Comparison of ENCODE assay signal across 12 cellular contexts in the genomic region with DNA sequence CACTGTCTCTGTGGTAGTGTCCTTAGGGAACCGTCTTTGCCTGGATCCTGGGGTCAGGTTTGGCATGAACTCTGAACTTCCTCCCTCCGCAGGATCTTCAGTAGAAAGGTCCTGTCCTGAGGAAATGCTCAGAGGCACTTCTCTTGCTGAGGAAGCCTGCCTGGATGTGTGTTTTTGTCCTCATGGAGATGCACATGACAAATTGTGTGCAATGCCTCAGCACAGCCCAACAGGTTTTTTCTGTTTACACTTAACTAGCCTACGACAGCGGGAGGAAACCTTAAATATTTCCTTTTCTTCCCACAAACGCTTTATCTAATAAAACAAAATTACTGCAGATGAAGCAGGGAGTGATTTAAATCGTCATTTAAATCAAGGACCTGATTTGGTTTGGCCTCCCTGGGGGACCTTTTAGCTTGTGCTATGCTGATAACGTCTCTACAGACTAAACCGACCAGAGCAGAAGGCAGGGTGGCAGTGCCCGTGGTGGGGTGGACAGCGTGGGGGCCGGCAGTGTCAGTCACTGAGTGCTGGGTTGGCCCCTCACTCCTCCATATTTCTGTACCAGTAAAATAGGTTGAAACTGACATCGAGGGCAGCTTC. TPM values are rescaled to one million over a fixed set of nuclear protein-coding genes. Genes with fewer than 3 reads are reported as not detected.
A peak's percentile ranks its signal among the peaks of the same experiment; 100 is the strongest.
DNase-seq lines count a peak whose midpoint lies in the region; ATAC-seq and TF ChIP-seq lines count a peak whose summit lies in the region.
"Had no signal": no experiment of that assay in that cellular context is flagged by ENCODE, and none has a peak within 500 bp of the region (broad histone marks: within the 10 kb centered on the region; RNA-seq: fewer than 3 reads in every experiment).

No MANE protein-coding gene starts in this region.

- H3K9me3 ChIP-seq in GM23248 (ENCODE audit: low read depth) = no peaks in the 10 kb centered on the region
- H3K9me3 ChIP-seq in heart left ventricle = no peaks in the 10 kb centered on the region
- H3K9me3 ChIP-seq: SJSA1 had no signal

- H3K4me2 ChIP-seq in GM23248 (ENCODE audit: unreplicated experiment) = peak overlapping the region; percentile 63

- TF ChIP-seq CTCF in WI38 (IDR thresholded peaks at IDR 0.05; ENCODE audit: low read depth, low read length) = no peak
- TF ChIP-seq CTCF in heart left ventricle (IDR thresholded peaks at IDR 0.05) = no peak

- peaks cover 100% of the 10 kb centered on the region for H3K79me2 ChIP-seq in GM23248 (ENCODE audit: insufficient read depth)

- H4K20me1 ChIP-seq in GM23248 (ENCODE audit: insufficient read depth) = peaks cover 8% of the 10 kb centered on the region; the same call in 1 of the 2 replicates

- H3K36me3 Mint-ChIP-seq in effector memory CD8-positive, alpha-beta T cell (ENCODE audit: insufficient read depth) = peaks cover 10% of the 10 kb centered on the region

- no peaks in the 10 kb centered on the region for H3K27me3 ChIP-seq in GM23248 (replicated peaks; ENCODE audit: insufficient read depth)
- H3K27me3 ChIP-seq in heart left ventricle = no peaks in the 10 kb centered on the region
- H3K27me3 ChIP-seq: SJSA1 had no signal

- no peaks in the 10 kb centered on the region for H3K9me2 ChIP-seq in GM23248 (ENCODE audit: insufficient read depth)

- in situ Hi-C loops in GM23248 (cut with MboI) = no loop called here

- H3F3A ChIP-seq in GM23248 (ENCODE audit: insufficient read depth) = peaks cover 67% of the 10 kb centered on the region

- 20 to 23% methylated on average over 12 of the region's 12 CpGs for WGBS in GM23248 (ENCODE audit: low coverage in 1 of 2, low lambda C conversion rate in 2 of 2, missing lambda C conversion rate in 2 of 2), 2 experiments
- 24 to 39% (median 32%) methylated on average over 12 of the region's 12 CpGs for WGBS in heart left ventricle, 4 donors

- H3K4me1 Mint-ChIP-seq in effector memory CD8-positive, alpha-beta T cell (ENCODE audit: low read depth in 2 of 2) = peaks cover 0 to 2% of the 10 kb centered on the region in 2 donors

- intact Hi-C loops in heart left ventricle (cut with DNase I) (loop anchor here in 1 of 10 donors (10.0 kb wide), 1 partner anchor 51 kb away; no protein-coding TSS in a partner anchor), sciatic nerve (cut with DNase I) (no loop called here)

- peak overlapping the region; percentile 66 for H3K27ac ChIP-seq in GM23248
- peak overlapping the region in 9 of 12 donors; percentile 3 to 72 (median 23) for H3K27ac ChIP-seq in heart left ventricle
- H3K27ac ChIP-seq: SJSA1 had no signal

- H3K4me3 Mint-ChIP-seq in effector memory CD8-positive, alpha-beta T cell = no peak overlapping the region

- H3K36me3 ChIP-seq in GM23248 (ENCODE audit: low read depth) (no peaks in the 10 kb centered on the region), heart left ventricle (no peaks in the 10 kb centered on the region)
- H3K36me3 ChIP-seq: SJSA1 had no signal

- no peak overlapping the region for H3K27ac Mint-ChIP-seq in effector memory CD8-positive, alpha-beta T cell

- H3K4me3 ChIP-seq in GM23248 (peak overlapping the region; percentile 46), WI38 (ENCODE audit: low read depth, low read length) (peak overlapping the region; percentile 34), heart left ventricle (peak overlapping the region in 7 of 12 donors; percentile 13 to 32 (median 21))
- H3K4me3 ChIP-seq: SJSA1 had no signal

- ATAC-seq in heart left ventricle (peak in 3 of 4 donors; percentile 18 to 59 (median 35)), sciatic nerve (peak; percentile 67), HG03095 (IDR thresholded peaks at IDR 0.05; ENCODE audit: unreplicated experiment) (no peak), HG03342 (IDR thresholded peaks at IDR 0.05; ENCODE audit: unreplicated experiment) (no peak)
- no peak for ATAC-seq in effector memory CD8-positive, alpha-beta T cell (replicated peaks)

- no peak overlapping the region for H2AFZ ChIP-seq in GM23248

- peak overlapping the region; percentile 61 for H3K9ac ChIP-seq in GM23248

- H3K27me3 Mint-ChIP-seq in effector memory CD8-positive, alpha-beta T cell = no peaks in the 10 kb centered on the region

- DNase-seq in GM23248 = peak; percentile 65
- DNase-seq in heart left ventricle = no peak
- DNase-seq in sciatic nerve (ENCODE audit: low spot score) = no peak
- no peak for DNase-seq in NK-92 (lab: John Stamatoyannopoulos, UW; ENCODE audit: unreplicated experiment)
- no peak for DNase-seq in effector memory CD8-positive, alpha-beta T cell
- DNase-seq: activated T-cell treated with anti-CD3 and anti-CD28 coated beads for 4 hours; effector CD4-positive, alpha-beta T cell; MM.1S had no signal

- H3K9me3 Mint-ChIP-seq in effector memory CD8-positive, alpha-beta T cell = no peaks in the 10 kb centered on the region

- no peak for TF ChIP-seq POLR2A in heart left ventricle (IDR thresholded peaks at IDR 0.05)

- H3K4me1 ChIP-seq in GM23248 (ENCODE audit: insufficient read depth) (peaks cover 53% of the 10 kb centered on the region), heart left ventricle (peaks cover 0 to 30% (median 25%) of the 10 kb centered on the region in 12 donors)

RNA-seq across cellular contexts. Expression of gene FBXL14, which starts 18.5 kb away (rescaled TPM):
- total RNA-seq in GM23248 (2014; rRNA removed; shearing (Covaris generic)) = 3.2 and 9.3 TPM in 2 replicates
- polyA plus RNA-seq in GM23248 (2016; fragmentation: Nextera tagmentation; extraction: Ambion mirVana) (1.2 and 1.9 TPM in 2 replicates), heart left ventricle (1 to 10 TPM; 1.7 to 9.0 TPM)
- total RNA-seq in heart left ventricle (10 to 100 TPM in 1 of 9 donors, 1 to 10 TPM in 8; 4.7 to 10.1 (median 8.4) TPM), sciatic nerve (14.0 TPM)

RNA-seq across cellular contexts. Expression of gene WNT5B, which starts 53.1 kb away (rescaled TPM):
- 505 and 529 TPM in 2 replicates for total RNA-seq in GM23248 (2014; rRNA removed; shearing (Covaris generic))
- polyA plus RNA-seq in GM23248 (2016; fragmentation: Nextera tagmentation; extraction: Ambion mirVana) = 49.7 and 50.1 TPM in 2 replicates
- total RNA-seq in heart left ventricle = 1 to 10 TPM in 5 of 9 donors, under 1 TPM in 4; 0.52 to 3.9 (median 1.3) TPM
- polyA plus RNA-seq in heart left ventricle = 1 to 10 TPM; 1.3 to 1.7 TPM
- total RNA-seq in sciatic nerve = 10.6 TPM

Comparison
In these comparisons a context has a peak if more than half of its experiments do, and no peak if none do; other contexts are left out.
1. ATAC-seq: peak in heart left ventricle (3 of 4) and sciatic nerve (single experiment); none in HG03095 (single experiment), HG03342 (single experiment) and effector memory CD8-positive, alpha-beta T cell (single experiment).
2. RNA of gene WNT5B, which starts 53.1 kb away (total RNA-seq): 505 to 529 TPM in GM23248; 10.6 TPM in sciatic nerve (single experiment) and 0.52 to 3.9 TPM in heart left ventricle; every median in the first group is over 10 times any median in the second.
3. Peak in every context shown above with its lines, with median percentiles within 50 percentile points of each other: H3K4me3 ChIP-seq.